Comparison of ENCODE assay signal across 12 cellular contexts in genomic region chr2:25976884-25977741, GRCh38. TPM values are rescaled to one million over a fixed set of nuclear protein-coding genes. Genes with fewer than 3 reads are reported as not detected.
DNase-seq lines count a peak whose midpoint lies in the region; ATAC-seq, FAIRE-seq and TF ChIP-seq lines count a peak whose summit lies in the region.
"Had no signal": no experiment of that assay in that cellular context is flagged by ENCODE, and none has a peak within 500 bp of the region (broad histone marks: within the 10 kb centered on the region; RNA-seq: fewer than 3 reads in every experiment).

No MANE protein-coding gene starts in this region.

- TF ChIP-seq POLR2A in A549 (IDR thresholded peaks at IDR 0.05; ENCODE audit: low read length) = no peak; the same call in 1 of the 2 replicates

- H3K4me3 Mint-ChIP-seq in activated T-cell treated with anti-CD3 and anti-CD28 coated beads, Interleukin-2, amount 50 U/mL, for 4 hours = no peak overlapping the region

- H3K4ac ChIP-seq in mesenchymal stem cell (ENCODE audit: low read depth in 1 of 2, low read length in 2 of 2) = no peak overlapping the region

- H3K27me3 ChIP-seq in mesenchymal stem cell (ENCODE audit: control insufficient read depth in 1 of 2, insufficient read depth in 1 of 2, low read length in 2 of 2) = no peaks in the 10 kb centered on the region

- H3K27me3 Mint-ChIP-seq in activated T-cell treated with anti-CD3 and anti-CD28 coated beads, Interleukin-2, amount 50 U/mL, for 4 hours (ENCODE audit: low read depth) = no peaks in the 10 kb centered on the region

- in situ Hi-C loops in astrocyte of the spinal cord (cut with HindIII; ENCODE audit: low sequenced_read_pairs) = no loop called here

- H3K4me3 ChIP-seq in A549 (peak overlapping the region; percentile 7; the same call in 1 of the 3 replicates), astrocyte of the spinal cord (ENCODE audit: low read depth, low read length) (peak overlapping the region; percentile 1), mesenchymal stem cell (ENCODE audit: insufficient read depth in 1 of 2, low read depth in 1 of 2, low read length in 2 of 2) (no peak overlapping the region)
- H3K4me3 ChIP-seq: lung, skin epidermis had no signal

- no peak overlapping the region for H2BK5ac ChIP-seq in mesenchymal stem cell (ENCODE audit: low read depth, low read length, poor library complexity, severe bottlenecking)

- H3K14ac ChIP-seq in mesenchymal stem cell (ENCODE audit: low read length in 2 of 2) = no peak overlapping the region

- no peak overlapping the region for H3K23ac ChIP-seq in mesenchymal stem cell (ENCODE audit: low read length in 2 of 2)

- peak; percentile 75 to 78 for DNase-seq in A549 (ENCODE audit: low read depth in 1 of 2, low spot score in 1 of 2)
- DNase-seq in HK-2 (ENCODE audit: unreplicated experiment) = peak; percentile 48
- peak; percentile 40 for DNase-seq in astrocyte of the spinal cord (ENCODE audit: low read depth, low spot score)
- peak; percentile 37 for DNase-seq in mesenchymal stem cell
- DNase-seq in SHP77 treated with DMSO at 0.1 percent for 48 hours (lab: John Stamatoyannopoulos, UW) = no peak
- DNase-seq in activated T-cell treated with anti-CD3 and anti-CD28 coated beads, Interleukin-2, amount 50 U/mL, for 4 hours = no peak
- DNase-seq: T-helper 9 cell had no signal

- H4K8ac ChIP-seq in mesenchymal stem cell (ENCODE audit: low read length) = no peak overlapping the region

- H3K18ac ChIP-seq in mesenchymal stem cell (ENCODE audit: low read depth in 1 of 2, low read length in 2 of 2) = no peak overlapping the region

- H3K27ac ChIP-seq in A549 = peak overlapping the region; percentile 87 to 90
- H3K27ac ChIP-seq in mesenchymal stem cell (ENCODE audit: low read length, poor library complexity, severe bottlenecking) = peak overlapping the region; percentile 51

- no peaks in the 10 kb centered on the region for H3K9me3 Mint-ChIP-seq in activated T-cell treated with anti-CD3 and anti-CD28 coated beads, Interleukin-2, amount 50 U/mL, for 4 hours

- TF ChIP-seq CTCF in A549 (IDR thresholded peaks at IDR 0.05) = no peak
- TF ChIP-seq CTCF in astrocyte of the spinal cord (IDR thresholded peaks at IDR 0.05; ENCODE audit: low read depth, low read length) = no peak

- CTCF ChIA-PET in A549 (lab: Yijun Ruan, JAX) = interaction anchor here (0.5 to 14.5 kb wide), 9 partner anchors 11 to 207 kb away, joined by 3 to 96 read pairs (median 4); no protein-coding TSS in a partner anchor

- no peak overlapping the region for H3K9ac ChIP-seq in mesenchymal stem cell (ENCODE audit: low read length)

- H3K4me2 ChIP-seq in A549 (peak overlapping the region; percentile 71), mesenchymal stem cell (ENCODE audit: low read length, poor library complexity, severe bottlenecking) (peak overlapping the region; percentile 41)

- peak overlapping the region; percentile 24 for H2AK5ac ChIP-seq in mesenchymal stem cell (ENCODE audit: low read length, severe bottlenecking)

- POLR2A ChIA-PET in A549 (lab: Yijun Ruan, JAX) = interaction anchor here (0.6 to 1.9 kb wide), 5 partner anchors 21 to 268 kb away, joined by 3 to 6 read pairs (median 4); partner anchors contain the start of genes HADHA, HADHB and RAB10

- H2AFZ ChIP-seq in mesenchymal stem cell (ENCODE audit: low read depth, low read length) = no peak overlapping the region

- H2BK12ac ChIP-seq in mesenchymal stem cell (ENCODE audit: low read length in 2 of 2) = no peak overlapping the region

- peaks cover 17% of the 10 kb centered on the region for H3K79me1 ChIP-seq in mesenchymal stem cell (replicated peaks; ENCODE audit: low read length, poor library complexity, severe bottlenecking)

- H3K9me3 ChIP-seq in A549 (no peaks in the 10 kb centered on the region), mesenchymal stem cell (ENCODE audit: control insufficient read depth, low read length) (no peaks in the 10 kb centered on the region)

- H2BK120ac ChIP-seq in mesenchymal stem cell (ENCODE audit: low read depth, low read length) = no peak overlapping the region

- peak in 1 of 2 experiments; percentile 10; a peak in 1 of 5 replicates for TF ChIP-seq RAD21 in A549 (conservative IDR thresholded peaks at IDR 0.05 in 1 of 2, IDR thresholded peaks at IDR 0.05 in 1 of 2)

- no peak overlapping the region for H4K91ac ChIP-seq in mesenchymal stem cell (ENCODE audit: low read length)

- H3K4me1 Mint-ChIP-seq in activated T-cell treated with anti-CD3 and anti-CD28 coated beads, Interleukin-2, amount 50 U/mL, for 4 hours (ENCODE audit: low read depth) = peaks cover 9% of the 10 kb centered on the region

- WGBS in A549 (ENCODE audit: missing lambda C conversion rate) = 37% methylated on average over 8 of the region's 8 CpGs
- WGBS in mesenchymal stem cell = 80% methylated on average over 8 of the region's 8 CpGs

- H3K4me1 ChIP-seq in A549 (peaks cover 77% of the 10 kb centered on the region), mesenchymal stem cell (ENCODE audit: control insufficient read depth, insufficient read depth, low read depth, low read length) (peaks cover 45% of the 10 kb centered on the region)

- peaks cover 16 to 17% of the 10 kb centered on the region in 2 experiments for H3K36me3 ChIP-seq in mesenchymal stem cell (ENCODE audit: control insufficient read depth in 1 of 2, insufficient read depth in 2 of 2, low read depth in 1 of 2, low read length in 2 of 2)

- no peaks in the 10 kb centered on the region for H3K36me3 Mint-ChIP-seq in activated T-cell treated with anti-CD3 and anti-CD28 coated beads, Interleukin-2, amount 50 U/mL, for 4 hours (ENCODE audit: insufficient read depth)

- peak in 1 of 2 experiments; percentile 23; a peak in 1 of 5 replicates for TF ChIP-seq EP300 in A549 (IDR thresholded peaks at IDR 0.05)

- no peak for FAIRE-seq in A549 (lab: Jason Lieb, UNC)
- FAIRE-seq: frontal cortex had no signal

- no peak overlapping the region for H2BK15ac ChIP-seq in mesenchymal stem cell (ENCODE audit: low read depth, poor library complexity, severe bottlenecking)

- ATAC-seq in A549 (peak; percentile 74 to 79), HG03565 (IDR thresholded peaks at IDR 0.05; ENCODE audit: unreplicated experiment) (no peak), HG02852 (IDR thresholded peaks at IDR 0.05; ENCODE audit: unreplicated experiment) (no peak)
- ATAC-seq in activated T-cell treated with anti-CD3 and anti-CD28 coated beads, Interleukin-2, amount 50 U/mL, for 4 hours = no peak

TF ChIP-seq in A549, 52 proteins besides CTCF, POLR2A, EP300 and RAD21:
- TF ChIP-seq MAX (IDR thresholded peaks at IDR 0.05) = peak; percentile 64
- TF ChIP-seq JUNB (IDR thresholded peaks at IDR 0.05) = 0 out of 2 replicates have a peak, but pooled peaks have one; percentile 44
- peak; percentile 69 for TF ChIP-seq FOSL2 (IDR thresholded peaks at IDR 0.05)
- peak; percentile 79 for TF ChIP-seq FOSL2 (CRISPR knock-in tag; IDR thresholded peaks at IDR 0.05)
- peak; percentile 66; the same call in 1 of the 2 replicates for TF ChIP-seq GATA3 (IDR thresholded peaks at IDR 0.05; ENCODE audit: borderline replicate concordance)
- no peak for TF ChIP-seq RNF2 (IDR thresholded peaks at IDR 0.05; ENCODE audit: borderline replicate concordance, low read depth)
- TF ChIP-seq ZFP36 (IDR thresholded peaks at IDR 0.05; ENCODE audit: borderline replicate concordance, partially characterized antibody) = no peak
- TF ChIP-seq E2F6 (IDR thresholded peaks at IDR 0.05; ENCODE audit: borderline replicate concordance, low read depth) = peak; percentile 52; the same call in 1 of the 2 replicates

RNA-seq across cellular contexts. Expression of gene KIF3C, which starts 5.2 kb away (rescaled TPM):
- polyA plus RNA-seq in A549 (2011; rRNA removed) (17.1 and 20.1 TPM in 2 replicates), A549 (2017; fragmentation: RNase III; extraction: RNeasy Plus Mini Kit Qiagen cat#74134 plus additional on column Dnase treatment) (57.4 to 80.8 TPM (median 77.4 TPM) in 3 replicates)
- 18.2 and 20.9 TPM in 2 replicates for polyA plus RNA-seq in A549 (2012; cell fraction: cytosol; rRNA removed)
- 20.5 and 20.6 TPM in 2 replicates for polyA plus RNA-seq in A549 (2012; cell fraction: nucleus; rRNA removed)
- polyA minus RNA-seq in A549 (2011; rRNA and poly(A)+ RNA removed) = 34.3 and 36.5 TPM in 2 replicates
- polyA plus RNA-seq in mesenchymal stem cell (2013, experiment 1 of 2) = 16.9 TPM
- 15.9 TPM for polyA plus RNA-seq in mesenchymal stem cell (2013, experiment 2 of 2)
- total RNA-seq in activated T-cell treated with anti-CD3 and anti-CD28 coated beads, Interleukin-2, amount 50 U/mL, for 4 hours = 1 to 10 TPM; 1.1 to 2.2 (median 1.7) TPM

RNA-seq across cellular contexts. Expression of gene RAB10, which starts 56.8 kb away (rescaled TPM):
- polyA plus RNA-seq in A549 (2011; rRNA removed) (332 and 692 TPM in 2 replicates), A549 (2017; fragmentation: RNase III; extraction: RNeasy Plus Mini Kit Qiagen cat#74134 plus additional on column Dnase treatment) (256 to 289 TPM (median 272 TPM) in 3 replicates)
- polyA plus RNA-seq in A549 (2012; cell fraction: cytosol; rRNA removed) = 132 and 139 TPM in 2 replicates
- 112 and 147 TPM in 2 replicates for polyA plus RNA-seq in A549 (2012; cell fraction: nucleus; rRNA removed)
- 108 and 123 TPM in 2 replicates for polyA minus RNA-seq in A549 (2011; rRNA and poly(A)+ RNA removed)
- polyA plus RNA-seq in mesenchymal stem cell (2013, experiment 1 of 2) = 106 TPM
- 107 TPM for polyA plus RNA-seq in mesenchymal stem cell (2013, experiment 2 of 2)
- total RNA-seq in activated T-cell treated with anti-CD3 and anti-CD28 coated beads, Interleukin-2, amount 50 U/mL, for 4 hours = 100 to 1,000 TPM; 135 to 155 (median 146) TPM

Comparison
In these comparisons a context has a peak if more than half of its experiments do, and no peak if none do; other contexts are left out.
1. ATAC-seq: peak in A549 (2 of 2); none in HG03565 (single experiment), activated T-cell treated with anti-CD3 and anti-CD28 coated beads, Interleukin-2, amount 50 U/mL, for 4 hours (0 of 2) and HG02852 (single experiment).
2. DNase-seq: peak in A549 (2 of 2), HK-2 (single experiment), astrocyte of the spinal cord (single experiment) and mesenchymal stem cell (single experiment); none in SHP77 treated with DMSO at 0.1 percent for 48 hours (single experiment) and activated T-cell treated with anti-CD3 and anti-CD28 coated beads, Interleukin-2, amount 50 U/mL, for 4 hours (single experiment).
3. H3K4me3 ChIP-seq: peak in A549 (single experiment) and astrocyte of the spinal cord (single experiment); none in mesenchymal stem cell (0 of 2).